Comparison of ENCODE assay signal across 17 cellular contexts in genomic region chr1:2104621-2105427, GRCh38. TPM values are rescaled to one million over a fixed set of nuclear protein-coding genes. Genes with fewer than 3 reads are reported as not detected.
DNase-seq lines count a peak whose midpoint lies in the region; ATAC-seq and TF ChIP-seq lines count a peak whose summit lies in the region.
"Had no signal": no experiment of that assay in that cellular context is flagged by ENCODE, and none has a peak within 500 bp of the region (broad histone marks: within the 10 kb centered on the region; RNA-seq: fewer than 3 reads in every experiment).

No MANE protein-coding gene starts in this region.

- peak; percentile 78 to 99 (median 92) for TF ChIP-seq EP300 in upper lobe of left lung (IDR thresholded peaks at IDR 0.05)

- ATAC-seq in WTC11 (peak; percentile 77), left lobe of liver (peak; percentile 58), upper lobe of left lung (ENCODE audit: low FRiP score in 2 of 2) (peak; percentile 61 to 91)
- no peak for ATAC-seq in activated T-cell treated with anti-CD3 and anti-CD28 coated beads, Interleukin-2, amount 50 U/mL, for 72 hours (replicated peaks in 1 of 2)
- ATAC-seq: activated CD4-positive, alpha-beta T cell treated with anti-CD3 and anti-CD28 coated beads for 36 hours; activated T-helper 17 cell treated with anti-CD3 and anti-CD28 coated beads, Interleukin-2, amount 50 U/mL, for 72 hours had no signal

- H3K9me3 ChIP-seq in upper lobe of left lung = no peaks in the 10 kb centered on the region
- H3K9me3 ChIP-seq in effector memory CD4-positive, alpha-beta T cell (ENCODE audit: control insufficient read depth, low read length) = no peaks in the 10 kb centered on the region
- H3K9me3 ChIP-seq: esophagus muscularis mucosa, SJSA1 had no signal

- in situ Hi-C loops in GM13976 (cut with MboI; ENCODE audit: low sequenced_read_pairs, unreplicated experiment) = no loop called here

- WGBS in upper lobe of left lung, 2 donors = 43 to 50% methylated on average over 16 to 32 of the region's 32 CpGs

- no peak for TF ChIP-seq CTCF in WTC11 (IDR thresholded peaks at IDR 0.05)
- TF ChIP-seq CTCF in upper lobe of left lung (IDR thresholded peaks at IDR 0.05) = peak in 1 of 6 experiments; percentile 37
- no peak for TF ChIP-seq CTCF in GM13976 (IDR thresholded peaks at IDR 0.05; ENCODE audit: borderline replicate concordance, control extremely low read depth, extremely low read depth, insufficient read depth, missing control alignments)

- peaks cover 0 to 32% (median 24%) of the 10 kb centered on the region in 4 donors for H3K4me1 ChIP-seq in upper lobe of left lung
- no peaks in the 10 kb centered on the region for H3K4me1 ChIP-seq in effector memory CD4-positive, alpha-beta T cell (ENCODE audit: control insufficient read depth, insufficient read depth, low read length, poor library complexity, severe bottlenecking)
- H3K4me1 ChIP-seq: esophagus muscularis mucosa, SJSA1 had no signal

- peaks cover 0 to 10% (median 5%) of the 10 kb centered on the region in 4 donors for H3K36me3 ChIP-seq in upper lobe of left lung
- peaks cover 5% of the 10 kb centered on the region for H3K36me3 ChIP-seq in effector memory CD4-positive, alpha-beta T cell (ENCODE audit: control insufficient read depth, insufficient read depth, low read length)
- H3K36me3 ChIP-seq: esophagus muscularis mucosa, SJSA1 had no signal

- no peaks in the 10 kb centered on the region for H3K9me3 Mint-ChIP-seq in WTC11
- no peaks in the 10 kb centered on the region for H3K9me3 Mint-ChIP-seq in activated T-cell treated with anti-CD3 and anti-CD28 coated beads, Interleukin-2, amount 50 U/mL, for 72 hours
- H3K9me3 Mint-ChIP-seq: activated T-helper 17 cell treated with anti-CD3 and anti-CD28 coated beads, Interleukin-2, amount 50 U/mL, for 72 hours; immature natural killer cell; stimulated activated naive CD8-positive, alpha-beta T cell treated with anti-CD3 and anti-CD28 coated beads, Interleukin-15, Interleukin-2, amounts not matched to agents 100 ng/mL and 50 ng/mL, for 24 hours had no signal

- H3K27ac ChIP-seq in upper lobe of left lung = peak overlapping the region; percentile 9 to 96 (median 80)
- no peak overlapping the region for H3K27ac ChIP-seq in effector memory CD4-positive, alpha-beta T cell (ENCODE audit: insufficient read depth, low read length, poor library complexity, severe bottlenecking)
- H3K27ac ChIP-seq: 22Rv1, esophagus muscularis mucosa, SJSA1 had no signal

- H3K4me1 Mint-ChIP-seq in WTC11 = peaks cover 7% of the 10 kb centered on the region
- peaks cover 5% of the 10 kb centered on the region for H3K4me1 Mint-ChIP-seq in activated T-cell treated with anti-CD3 and anti-CD28 coated beads, Interleukin-2, amount 50 U/mL, for 72 hours (ENCODE audit: low read depth)
- H3K4me1 Mint-ChIP-seq: activated CD4-positive, alpha-beta T cell treated with anti-CD3 and anti-CD28 coated beads for 36 hours; immature natural killer cell had no signal

- H3K27ac Mint-ChIP-seq in WTC11 = no peak overlapping the region
- no peak overlapping the region for H3K27ac Mint-ChIP-seq in activated T-cell treated with anti-CD3 and anti-CD28 coated beads, Interleukin-2, amount 50 U/mL, for 72 hours
- H3K27ac Mint-ChIP-seq: activated CD4-positive, alpha-beta T cell treated with anti-CD3 and anti-CD28 coated beads for 36 hours; activated T-helper 17 cell treated with anti-CD3 and anti-CD28 coated beads, Interleukin-2, amount 50 U/mL, for 72 hours; immature natural killer cell; stimulated activated naive CD8-positive, alpha-beta T cell treated with anti-CD3 and anti-CD28 coated beads, Interleukin-15, Interleukin-2, amounts not matched to agents 100 ng/mL and 50 ng/mL, for 24 hours had no signal

- POLR2A ChIA-PET in WTC11 (lab: Charles Lee) = interaction anchor here (0.5 kb wide), 1 partner anchor 28 kb away, joined by 3 read pairs; no protein-coding TSS in a partner anchor

- CTCF ChIA-PET in WTC11 (lab: Charles Lee) = interaction anchor here (1.3 to 2.2 kb wide), 4 partner anchors 11 to 160 kb away, joined by 3 to 10 read pairs (median 4); no protein-coding TSS in a partner anchor

- no peak overlapping the region for H3K4me3 ChIP-seq in upper lobe of left lung
- H3K4me3 ChIP-seq in effector memory CD4-positive, alpha-beta T cell (ENCODE audit: insufficient read depth, low read depth, low read length, poor library complexity, severe bottlenecking) = no peak overlapping the region
- H3K4me3 ChIP-seq: esophagus muscularis mucosa, SJSA1 had no signal

- no peaks in the 10 kb centered on the region for H3K27me3 ChIP-seq in upper lobe of left lung
- no peaks in the 10 kb centered on the region for H3K27me3 ChIP-seq in effector memory CD4-positive, alpha-beta T cell (replicated peaks; ENCODE audit: control insufficient read depth, insufficient read depth, low read length, poor library complexity, severe bottlenecking)

- H3K27me3 Mint-ChIP-seq in WTC11 (ENCODE audit: low read depth) = no peaks in the 10 kb centered on the region
- H3K27me3 Mint-ChIP-seq in activated T-cell treated with anti-CD3 and anti-CD28 coated beads, Interleukin-2, amount 50 U/mL, for 72 hours (ENCODE audit: low read depth) = no peaks in the 10 kb centered on the region
- H3K27me3 Mint-ChIP-seq: activated CD4-positive, alpha-beta T cell treated with anti-CD3 and anti-CD28 coated beads for 36 hours; activated T-helper 17 cell treated with anti-CD3 and anti-CD28 coated beads, Interleukin-2, amount 50 U/mL, for 72 hours; stimulated activated naive CD8-positive, alpha-beta T cell treated with anti-CD3 and anti-CD28 coated beads, Interleukin-15, Interleukin-2, amounts not matched to agents 100 ng/mL and 50 ng/mL, for 24 hours had no signal

- peak in 2 of 4 donors; percentile 18 to 22 for TF ChIP-seq POLR2A in upper lobe of left lung (IDR thresholded peaks at IDR 0.05)

- peaks cover 4% of the 10 kb centered on the region for H3K36me3 Mint-ChIP-seq in WTC11
- no peaks in the 10 kb centered on the region for H3K36me3 Mint-ChIP-seq in activated T-cell treated with anti-CD3 and anti-CD28 coated beads, Interleukin-2, amount 50 U/mL, for 72 hours (ENCODE audit: insufficient read depth in 2 of 2)

- DNase-seq in NCI-H1417 (lab: John Stamatoyannopoulos, UW) (peak; percentile 71 to 80 (median 75)), NCI-H1417 treated with DMSO at 0.1 percent for 48 hours (lab: John Stamatoyannopoulos, UW) (no peak), WTC11 (ENCODE audit: low spot score) (peak; percentile 50), left lobe of liver (ENCODE audit: low spot score) (no peak), upper lobe of left lung (peak; percentile 85 to 93), GM13976 (ENCODE audit: low spot score) (no peak)
- DNase-seq in activated T-cell treated with anti-CD3 and anti-CD28 coated beads, Interleukin-2, amount 50 U/mL, for 72 hours = no peak
- no peak for DNase-seq in effector memory CD4-positive, alpha-beta T cell
- DNase-seq: activated CD4-positive, alpha-beta T cell treated with anti-CD3 and anti-CD28 coated beads for 36 hours; immature natural killer cell; NCI-H1092; stimulated activated CD4-positive, alpha-beta T cell treated with anti-CD3 and anti-CD28 coated beads, Interleukin-1b, Interleukin-23, amount 100 ng/mL, for 48 hours had no signal

- H3K4me3 Mint-ChIP-seq in WTC11 = no peak overlapping the region
- no peak overlapping the region for H3K4me3 Mint-ChIP-seq in activated T-cell treated with anti-CD3 and anti-CD28 coated beads, Interleukin-2, amount 50 U/mL, for 72 hours
- H3K4me3 Mint-ChIP-seq: activated CD4-positive, alpha-beta T cell treated with anti-CD3 and anti-CD28 coated beads for 36 hours; activated T-helper 17 cell treated with anti-CD3 and anti-CD28 coated beads, Interleukin-2, amount 50 U/mL, for 72 hours; immature natural killer cell; stimulated activated naive CD8-positive, alpha-beta T cell treated with anti-CD3 and anti-CD28 coated beads, Interleukin-15, Interleukin-2, amounts not matched to agents 100 ng/mL and 50 ng/mL, for 24 hours had no signal

TF ChIP-seq in WTC11, 78 proteins besides CTCF, POLR2A, EP300 and RAD21:
- TF ChIP-seq GABPB1 (CRISPR knock-in tag; IDR thresholded peaks at IDR 0.05) = peak; percentile 54; the same call in 1 of the 2 replicates
- TF ChIP-seq ZMAT4 (CRISPR knock-in tag; IDR thresholded peaks at IDR 0.05) = no peak

RNA-seq across cellular contexts. Expression of gene PRKCZ, which starts 54.6 kb away (rescaled TPM):
- total RNA-seq in WTC11 (2021) (51.9 to 52.9 TPM (median 52.5 TPM) in 3 replicates), left lobe of liver (22.1 TPM), upper lobe of left lung (100 to 1,000 TPM; 107 to 169 (median 138) TPM)
- total RNA-seq in activated T-cell treated with anti-CD3 and anti-CD28 coated beads, Interleukin-2, amount 50 U/mL, for 72 hours = 10 to 100 TPM; 12.3 to 16.8 TPM

Comparison
In these comparisons a context has a peak if more than half of its experiments do, and no peak if none do; other contexts are left out.
1. DNase-seq: peak in NCI-H1417 (3 of 3), WTC11 (single experiment) and upper lobe of left lung (2 of 2); none in NCI-H1417 treated with DMSO at 0.1 percent for 48 hours (single experiment), left lobe of liver (single experiment), activated T-cell treated with anti-CD3 and anti-CD28 coated beads, Interleukin-2, amount 50 U/mL, for 72 hours (0 of 2), effector memory CD4-positive, alpha-beta T cell (0 of 3) and GM13976 (single experiment).
2. ATAC-seq: peak in WTC11 (single experiment), left lobe of liver (single experiment) and upper lobe of left lung (2 of 2); none in activated T-cell treated with anti-CD3 and anti-CD28 coated beads, Interleukin-2, amount 50 U/mL, for 72 hours (0 of 2).